ENCODE assay signal across 19 cellular contexts in the genomic region with DNA sequence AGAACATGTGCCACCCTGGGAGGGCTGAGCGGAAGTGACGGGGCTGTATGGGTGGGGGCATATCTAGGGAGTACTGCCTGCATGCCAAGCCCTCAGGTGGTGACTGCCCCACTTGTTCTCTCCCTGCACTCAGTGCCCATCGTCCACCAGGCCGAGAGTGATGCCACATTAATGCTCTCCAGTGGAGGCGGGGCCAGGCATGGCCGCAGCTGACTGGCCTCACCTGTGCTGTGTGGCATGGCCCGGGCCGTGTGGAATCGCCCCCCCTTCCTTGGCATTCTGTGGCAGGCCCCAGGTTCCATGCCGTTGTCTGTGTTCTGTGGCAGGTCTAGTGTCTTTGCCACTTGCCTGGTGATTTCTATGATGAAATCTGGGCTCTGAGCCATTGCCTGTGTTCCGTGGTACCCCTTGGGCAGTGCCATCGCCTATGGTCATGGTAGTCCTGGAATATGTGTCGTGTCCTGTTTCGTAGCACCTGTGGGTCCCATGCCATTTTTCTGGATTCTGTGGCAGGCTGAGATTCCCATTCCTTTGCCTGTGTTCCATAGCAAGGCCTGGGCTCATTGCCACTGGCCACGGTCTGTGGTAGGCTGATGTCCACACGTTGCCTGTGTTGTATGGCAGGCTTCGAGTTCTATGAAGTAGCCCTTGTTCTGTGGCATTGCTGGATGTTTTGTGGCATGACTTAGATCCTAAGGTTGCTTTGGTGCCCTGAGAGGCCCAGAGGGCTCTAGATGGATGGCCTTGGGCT. TPM values are rescaled to one million over a fixed set of nuclear protein-coding genes. Genes with fewer than 3 reads are reported as not detected.
"Had no signal": no experiment of that assay in that cellular context is flagged by ENCODE, and none has a peak within 500 bp of the region (broad histone marks: within the 10 kb centered on the region; RNA-seq: fewer than 3 reads in every experiment).

No MANE protein-coding gene starts in this region.

- H3K27ac ChIP-seq: adrenal gland, neutrophil, SK-N-MC, vagina, WERI-Rb-1 had no signal

- H3K4me1 Mint-ChIP-seq: activated CD4-positive, alpha-beta T cell treated with anti-CD3 and anti-CD28 coated beads for 36 hours had no signal

- H3K4me3 ChIP-seq: adrenal gland, SK-N-MC, stomach, tibial artery, vagina had no signal

- H3K27ac Mint-ChIP-seq: activated CD4-positive, alpha-beta T cell treated with anti-CD3 and anti-CD28 coated beads for 36 hours; activated CD8-positive, alpha-beta T cell treated with anti-CD3 and anti-CD28 coated beads, Interleukin-2, amount 10 ng/mL, durations not matched to agents 7 days and 5 days; activated T-helper 1 cell treated with anti-CD3 and anti-CD28 coated beads, Interleukin-12 subunit alpha, Interleukin-12 subunit beta, Interleukin-2, Interleukin-4 antibody, amounts not matched to agents 30 ng/mL and 10 ng/mL and 1 ng/mL, durations not matched to agents 14 hours and 24 hours and 36 hours; immature natural killer cell; progenitor cell of endocrine pancreas; T-cell had no signal

- H3K36me3 ChIP-seq: adrenal gland, neutrophil, WERI-Rb-1 had no signal

- H3K4me1 ChIP-seq: adrenal gland had no signal

- H3K27me3 ChIP-seq: adrenal gland, stomach, tibial artery, vagina had no signal

- H3K9me3 ChIP-seq: adrenal gland, neutrophil, stomach, tibial artery, vagina had no signal

- H3K9me3 Mint-ChIP-seq: activated T-helper 1 cell treated with anti-CD3 and anti-CD28 coated beads, Interleukin-12 subunit alpha, Interleukin-12 subunit beta, Interleukin-2, Interleukin-4 antibody, amounts not matched to agents 30 ng/mL and 10 ng/mL and 1 ng/mL, durations not matched to agents 14 hours and 24 hours and 36 hours; immature natural killer cell; T-cell had no signal

- H3K4me3 Mint-ChIP-seq: activated CD4-positive, alpha-beta T cell treated with anti-CD3 and anti-CD28 coated beads for 36 hours; activated CD8-positive, alpha-beta T cell treated with anti-CD3 and anti-CD28 coated beads, Interleukin-2, amount 10 ng/mL, durations not matched to agents 7 days and 5 days; activated T-helper 1 cell treated with anti-CD3 and anti-CD28 coated beads, Interleukin-12 subunit alpha, Interleukin-12 subunit beta, Interleukin-2, Interleukin-4 antibody, amounts not matched to agents 30 ng/mL and 10 ng/mL and 1 ng/mL, durations not matched to agents 14 hours and 24 hours and 36 hours; immature natural killer cell; T-cell had no signal

- H3K27me3 Mint-ChIP-seq: activated CD4-positive, alpha-beta T cell treated with anti-CD3 and anti-CD28 coated beads for 36 hours; T-cell had no signal

- H3K36me3 Mint-ChIP-seq: immature natural killer cell, T-cell had no signal

- ATAC-seq: activated CD4-positive, alpha-beta T cell treated with anti-CD3 and anti-CD28 coated beads for 36 hours; activated CD8-positive, alpha-beta T cell treated with anti-CD3 and anti-CD28 coated beads, Interleukin-2, amount 10 ng/mL, durations not matched to agents 7 days and 5 days; left lobe of liver; T-cell had no signal

- DNase-seq: activated CD8-positive, alpha-beta T cell treated with anti-CD3 and anti-CD28 coated beads, Interleukin-2, amount 10 ng/mL, durations not matched to agents 7 days and 5 days; activated naive CD4-positive, alpha-beta T cell; adrenal gland; cortex of kidney; effector memory CD4-positive, alpha-beta T cell; immature natural killer cell; mesendoderm; stimulated activated CD4-positive, alpha-beta T cell treated with anti-CD3 and anti-CD28 coated beads, Interleukin-4, amount 100 ng/mL, for 1 hour; stomach; T-cell; tibial artery; WERI-Rb-1 had no signal

RNA-seq across cellular contexts. Expression of a gene that starts 8.9 kb away (rescaled TPM):
- total RNA-seq: activated CD8-positive, alpha-beta T cell treated with anti-CD3 and anti-CD28 coated beads, Interleukin-2, amount 10 ng/mL, durations not matched to agents 7 days and 5 days had no signal
